ENCODE assay signal across 8 cellular contexts in the genomic region with DNA sequence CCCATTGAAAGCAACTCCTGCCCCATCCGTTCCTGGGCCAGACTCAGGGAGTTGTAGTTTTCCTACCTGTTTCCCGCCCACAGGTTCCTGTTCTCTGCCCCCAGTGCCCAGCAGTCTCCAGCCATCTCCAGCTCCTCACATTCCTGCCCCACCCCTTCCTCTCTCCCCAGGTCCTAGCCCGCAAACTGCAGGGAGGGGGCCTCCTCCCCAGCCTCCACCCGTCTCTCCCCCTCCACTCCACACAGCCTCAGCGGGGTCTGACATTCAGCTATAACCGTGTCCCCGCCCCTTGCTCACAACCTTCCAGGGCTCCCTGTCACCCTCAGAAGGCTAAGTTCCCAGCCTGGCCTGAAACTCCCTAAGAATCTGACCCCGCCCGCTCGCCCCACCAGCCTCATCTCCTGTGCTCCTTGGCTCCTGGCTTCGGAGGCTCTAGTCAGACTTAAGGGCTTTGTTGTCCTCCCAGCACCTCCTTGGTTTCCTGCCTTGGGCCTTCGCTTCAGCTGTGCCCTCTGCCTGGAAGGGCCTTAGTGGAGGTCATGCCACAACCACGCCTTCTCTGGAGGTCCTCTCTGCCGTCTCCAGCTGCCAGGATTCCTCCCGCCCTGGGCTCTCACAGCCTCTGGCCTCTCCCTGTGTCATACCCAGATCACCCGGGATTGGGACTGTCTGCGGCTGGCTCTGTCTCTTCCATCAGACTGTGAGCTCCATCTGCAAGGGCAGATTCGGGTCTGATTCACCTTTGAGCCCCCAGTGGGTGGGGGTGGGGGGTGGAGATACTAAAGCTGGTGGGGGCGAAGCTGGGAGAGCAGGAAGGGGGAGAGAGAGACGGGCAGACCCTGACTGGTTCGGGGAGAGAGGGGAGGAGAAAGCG. TPM values are rescaled to one million over a fixed set of nuclear protein-coding genes. Genes with fewer than 3 reads are reported as not detected.
DNase-seq lines count a peak whose midpoint lies in the region; ATAC-seq and TF ChIP-seq lines count a peak whose summit lies in the region.

No MANE protein-coding gene starts in this region.

- POLR2A ChIA-PET in HCT116 (lab: Charles Lee) (no interaction called here), WTC11 (lab: Charles Lee) (interaction anchor here (1.7 to 2.3 kb wide), 2 partner anchors 15 to 320 kb away, joined by 5 to 17 read pairs; no protein-coding TSS in a partner anchor)

- CTCF ChIA-PET in HCT116 (lab: Charles Lee), result interaction anchor here (1.0 to 2.2 kb wide), 5 partner anchors 9 to 90 kb away, joined by 3 to 13 read pairs (median 7); no protein-coding TSS in a partner anchor
- CTCF ChIA-PET in WTC11 (lab: Charles Lee), result interaction anchor here (0.8 to 4.1 kb wide), 10 partner anchors 9 to 530 kb away, joined by 3 to 29 read pairs (median 5); no protein-coding TSS in a partner anchor

- H3K4me3 ChIP-seq in ACC112 (ENCODE audit: low read depth, low read length), result peak overlapping the region; percentile 93
- peak overlapping the region; percentile 78 to 79 for H3K4me3 ChIP-seq in HCT116 (replicated peaks in 1 of 2; ENCODE audit: low read depth in 1 of 2, low read length in 2 of 2)
- peak overlapping the region; percentile 69 for H3K4me3 ChIP-seq in fibroblast of the aortic adventitia (ENCODE audit: low read depth, low read length)

- H3K9me3 ChIP-seq in HCT116 (ENCODE audit: control insufficient read depth in 1 of 2, insufficient read depth in 1 of 2, low read depth in 1 of 2, low read length in 2 of 2), result no peaks in the 10 kb centered on the region

- H3K27me3 Mint-ChIP-seq in WTC11 (ENCODE audit: low read depth) (peaks cover 8% of the 10 kb centered on the region), natural killer cell (ENCODE audit: low read depth in 2 of 2) (peaks cover 53% of the 10 kb centered on the region in 2 donors)

- H3K79me2 ChIP-seq in ACC112 (ENCODE audit: control insufficient read depth, insufficient read depth, low read length, unreplicated experiment), result peaks cover 51% of the 10 kb centered on the region
- H3K79me2 ChIP-seq in HCT116 (ENCODE audit: insufficient read depth, low read length), result peaks cover 41% of the 10 kb centered on the region

- RAD21 ChIA-PET in HCT116 (lab: Charles Lee; ENCODE audit: low non-redundant PET in 1 of 2, low total read pairs in 2 of 2, uncharacterized antibody in 2 of 2, unreplicated experiment in 2 of 2), result interaction anchor here in 1 of 2 experiments (0.6 kb wide), 1 partner anchor 27 kb away, joined by 3 read pairs; no protein-coding TSS in a partner anchor

- ATAC-seq in HCT116 (peak; percentile 43), WTC11 (peak; percentile 51), natural killer cell (no peak), GM19035 (IDR thresholded peaks at IDR 0.05; ENCODE audit: unreplicated experiment) (no peak), HG02610 (IDR thresholded peaks at IDR 0.05; ENCODE audit: unreplicated experiment) (no peak)

- TF ChIP-seq CTCF in HCT116 (IDR thresholded peaks at IDR 0.05 in 2 of 3, conservative IDR thresholded peaks at IDR 0.05 in 1 of 3; ENCODE audit: borderline replicate concordance in 1 of 3, insufficient read depth in 1 of 3, low read depth in 2 of 3, low read length in 2 of 3) (no peak), WTC11 (IDR thresholded peaks at IDR 0.05) (no peak), fibroblast of the aortic adventitia (IDR thresholded peaks at IDR 0.05; ENCODE audit: insufficient read depth, low read length) (no peak), natural killer cell (IDR thresholded peaks at IDR 0.05) (no peak)

- peaks cover 29% of the 10 kb centered on the region for H3K9me3 Mint-ChIP-seq in WTC11
- no peaks in the 10 kb centered on the region for H3K9me3 Mint-ChIP-seq in natural killer cell

- TSS peak; percentile 85 for BruUV-seq in HCT116 (replicated peaks; lab: Mats Ljungman, UMichigan)

- H3K27me3 ChIP-seq in ACC112 (ENCODE audit: insufficient read depth, low read length), result no peaks in the 10 kb centered on the region
- H3K27me3 ChIP-seq in HCT116 (ENCODE audit: insufficient read depth, low read length), result no peaks in the 10 kb centered on the region

- no peak for DNase-seq in HCT116 (ENCODE audit: low read depth, low spot score)
- peak; percentile 64 for DNase-seq in WTC11 (ENCODE audit: low spot score)
- DNase-seq in fibroblast of the aortic adventitia (ENCODE audit: low read depth), result peak; percentile 56
- DNase-seq in natural killer cell, result no peak
- no peak for DNase-seq in DMS114 treated with DMSO at 0.1 percent for 48 hours (lab: John Stamatoyannopoulos, UW; ENCODE audit: unreplicated experiment)

- H3K4me1 ChIP-seq in ACC112 (ENCODE audit: control insufficient read depth, insufficient read depth, low read length, unreplicated experiment), result peaks cover 26% of the 10 kb centered on the region
- H3K4me1 ChIP-seq in HCT116 (ENCODE audit: control insufficient read depth in 1 of 2, insufficient read depth in 2 of 2, low read length in 2 of 2), result peaks cover 23 to 48% of the 10 kb centered on the region in 2 experiments

- H3K4me1 Mint-ChIP-seq in WTC11 (peaks cover 31% of the 10 kb centered on the region), natural killer cell (peaks cover 6 to 23% of the 10 kb centered on the region in 2 donors)

- no peaks in the 10 kb centered on the region for H3K9me2 ChIP-seq in HCT116 (ENCODE audit: insufficient read depth)

- intact Hi-C loops in HCT116 (cut with micrococcal nuclease) (no loop called here), natural killer cell (cut with micrococcal nuclease) (no loop called here)

- H3K27ac ChIP-seq in ACC112 (ENCODE audit: low read depth, low read length) (peak overlapping the region; percentile 91), HCT116 (ENCODE audit: low read depth, low read length) (peak overlapping the region; percentile 71)

- H2AFZ ChIP-seq in ACC112 (ENCODE audit: low read length, unreplicated experiment) (no peak overlapping the region), HCT116 (ENCODE audit: low read depth, low read length, poor library complexity, severe bottlenecking) (no peak overlapping the region)

- H3K36me3 ChIP-seq in ACC112 (ENCODE audit: insufficient read depth, low read length) (no peaks in the 10 kb centered on the region), HCT116 (ENCODE audit: control insufficient read depth in 1 of 2, insufficient read depth in 2 of 2, low read length in 2 of 2) (no peaks in the 10 kb centered on the region; a peak in 1 of 4 replicates)

- no peaks in the 10 kb centered on the region for H4K20me1 ChIP-seq in HCT116 (ENCODE audit: insufficient read depth)

- peak overlapping the region; percentile 88 for H3K4me2 ChIP-seq in HCT116 (ENCODE audit: low read length)

- peaks cover 12% of the 10 kb centered on the region for H3K36me3 Mint-ChIP-seq in WTC11
- H3K36me3 Mint-ChIP-seq in natural killer cell, result no peaks in the 10 kb centered on the region

- no peak for TF ChIP-seq POLR2A in HCT116 (IDR thresholded peaks at IDR 0.05; ENCODE audit: borderline replicate concordance, extremely low read depth, insufficient read depth, insufficient read length)

- H3K9ac ChIP-seq in HCT116 (ENCODE audit: low read length), result peak overlapping the region; percentile 67

- no peak for TF ChIP-seq RAD21 in HCT116 (IDR thresholded peaks at IDR 0.05; ENCODE audit: low read depth)

- H3K4me3 Mint-ChIP-seq in WTC11 (peak overlapping the region; percentile 86), natural killer cell (peak overlapping the region; percentile 59)

- H3K27ac Mint-ChIP-seq in WTC11 (peak overlapping the region; percentile 80), natural killer cell (peak overlapping the region in 1 of 2 donors; percentile 17)

TF ChIP-seq in HCT116, 20 proteins besides CTCF, POLR2A, EP300 and RAD21 (continues in another document):
- TF ChIP-seq SP1 (IDR thresholded peaks at IDR 0.05; ENCODE audit: low read depth), result peak; percentile 44; the same call in 1 of the 2 replicates
- TF ChIP-seq SIN3A (IDR thresholded peaks at IDR 0.05; ENCODE audit: low read depth), result 0 out of 2 replicates have a peak, but pooled peaks have one; percentile 19
- TF ChIP-seq CEBPB (IDR thresholded peaks at IDR 0.05; ENCODE audit: low read depth), result no peak
- TF ChIP-seq EZH2phosphoT487 (IDR thresholded peaks at IDR 0.05; ENCODE audit: borderline replicate concordance), result no peak
- no peak for TF ChIP-seq SRF (IDR thresholded peaks at IDR 0.05; ENCODE audit: low read depth)
- peak; percentile 21 for TF ChIP-seq YY1 (IDR thresholded peaks at IDR 0.05; ENCODE audit: extremely low read depth, insufficient replicate concordance, low read depth, low read length)
- no peak for TF ChIP-seq FOSL1 (IDR thresholded peaks at IDR 0.05; ENCODE audit: low read depth)

TF ChIP-seq in WTC11, 78 proteins besides CTCF, POLR2A, EP300 and RAD21 (continues in another document):
- TF ChIP-seq ZNF263 (CRISPR knock-in tag; IDR thresholded peaks at IDR 0.05; ENCODE audit: low read depth), result peak; percentile 28; the same call in 1 of the 2 replicates
- TF ChIP-seq SMAD4 (CRISPR knock-in tag; IDR thresholded peaks at IDR 0.05), result no peak

RNA-seq across cellular contexts. Expression of gene SPACA6, which starts 5.1 kb away (rescaled TPM):
- 13.9 TPM for total RNA-seq in HCT116 (2021; ENCODE audit: unreplicated experiment)
- polyA plus RNA-seq in HCT116 (2012), result 4.6 and 6.9 TPM in 2 replicates
- 9.3 to 13.3 TPM (median 9.8 TPM) in 3 replicates for total RNA-seq in WTC11 (2021)
- total RNA-seq in fibroblast of the aortic adventitia (ENCODE audit: low replicate concordance), result 5.3 and 8.5 TPM in 2 replicates
- 1 to 10 TPM; 2.2 to 9.4 (median 3.7) TPM for total RNA-seq in natural killer cell

RNA-seq across cellular contexts. Expression of gene HAS1, which starts 35.8 kb away (rescaled TPM):
- not detected for total RNA-seq in HCT116 (2021; ENCODE audit: unreplicated experiment)
- polyA plus RNA-seq in HCT116 (2012), result 0.04 TPM in 1 of 2 replicates, not detected in the other
- total RNA-seq in WTC11 (2021), result 0.73 to 1.0 TPM (median 1.0 TPM) in 3 replicates
- total RNA-seq in fibroblast of the aortic adventitia (ENCODE audit: low replicate concordance), result 0.09 and 0.49 TPM in 2 replicates
- not detected for total RNA-seq in natural killer cell

RNA-seq across cellular contexts. Expression of gene SIGLEC14, which starts 41.4 kb away (rescaled TPM):
- total RNA-seq in HCT116 (2021; ENCODE audit: unreplicated experiment) (not detected), WTC11 (2021) (not detected in 3 replicates), fibroblast of the aortic adventitia (ENCODE audit: low replicate concordance) (not detected in 2 replicates), natural killer cell (1 to 10 TPM; 2.7 to 4.9 (median 2.9) TPM)
- polyA plus RNA-seq in HCT116 (2012), result not detected in 2 replicates

RNA-seq across cellular contexts. Expression of gene SIGLEC5, which starts 57.8 kb away (rescaled TPM):
- total RNA-seq in HCT116 (2021; ENCODE audit: unreplicated experiment) (not detected), WTC11 (2021) (0.15 TPM in 1 of 3 replicates, not detected in the others), fibroblast of the aortic adventitia (ENCODE audit: low replicate concordance) (not detected in 2 replicates), natural killer cell (1 to 10 TPM in 1 of 3 donors, under 1 TPM in 2; 0.54 to 1.0 (median 0.90) TPM)
- not detected in 2 replicates for polyA plus RNA-seq in HCT116 (2012)

Comparison
In these comparisons a context has a peak if more than half of its experiments do, and no peak if none do; other contexts are left out.
1. ATAC-seq: peak in HCT116 (single experiment) and WTC11 (single experiment); none in natural killer cell (0 of 3), GM19035 (single experiment) and HG02610 (single experiment).
2. DNase-seq: peak in WTC11 (single experiment) and fibroblast of the aortic adventitia (single experiment); none in HCT116 (single experiment), natural killer cell (single experiment) and DMS114 treated with DMSO at 0.1 percent for 48 hours (single experiment).
3. Peak in every context shown above with its lines, with median percentiles within 50 percentile points of each other: H3K4me3 ChIP-seq.